Comparison of ENCODE assay signal across 16 cellular contexts in genomic region chr6:101700655-101701054, GRCh38.
A peak's percentile ranks its signal among the peaks of the same experiment; 100 is the strongest.
DNase-seq lines count a peak whose midpoint lies in the region; ATAC-seq, FAIRE-seq and TF ChIP-seq lines count a peak whose summit lies in the region.
"Had no signal": no experiment of that assay in that cellular context is flagged by ENCODE, and none has a peak within 500 bp of the region (broad histone marks: within the 10 kb centered on the region; RNA-seq: fewer than 3 reads in every experiment).

No MANE protein-coding gene starts in this region.

- 0 out of 2 replicates have a peak overlapping the region, but pooled peaks have one; percentile 0 for H2BK20ac ChIP-seq in IMR-90 (ENCODE audit: low read depth, low read length)
- H2BK20ac ChIP-seq in H1 (ENCODE audit: low read length), result no peak overlapping the region

- no peak overlapping the region for H3K4ac ChIP-seq in IMR-90 (ENCODE audit: low read depth, low read length)
- H3K4ac ChIP-seq in H1 (replicated peaks; ENCODE audit: insufficient read length, low read depth, low read length), result no peak overlapping the region

- H3K9me1 ChIP-seq in IMR-90 (ENCODE audit: insufficient read depth, low read length), result peaks cover 2% of the 10 kb centered on the region; the same call in 1 of the 2 replicates

- H3K23ac ChIP-seq in IMR-90 (ENCODE audit: low read depth, low read length) (no peak overlapping the region), H1 (ENCODE audit: insufficient read length) (no peak overlapping the region)

- H3K79me2 ChIP-seq in H1 (ENCODE audit: control insufficient read depth in 1 of 2, insufficient read depth in 2 of 2, low read length in 2 of 2), result no peaks in the 10 kb centered on the region

- H3K27me3 ChIP-seq in IMR-90 (ENCODE audit: control insufficient read depth, insufficient read depth, low read length) (no peaks in the 10 kb centered on the region), H1 (replicated peaks in 1 of 4; ENCODE audit: control insufficient read depth in 3 of 4, extremely low read depth in 1 of 4, insufficient read depth in 3 of 4, low read length in 3 of 4) (no peaks in the 10 kb centered on the region)
- H3K27me3 ChIP-seq: BE2C had no signal

- no peak overlapping the region for H2BK5ac ChIP-seq in IMR-90 (ENCODE audit: low read depth, low read length, poor library complexity, severe bottlenecking)
- no peak overlapping the region for H2BK5ac ChIP-seq in H1 (ENCODE audit: low read depth, low read length)

- intact Hi-C loops in IMR-90 (cut with micrococcal nuclease), result no loop called here
- intact Hi-C loops in cardiac septum (cut with DNase I), result no loop called here

- H2BK120ac ChIP-seq in IMR-90 (ENCODE audit: low read depth, low read length) (no peak overlapping the region), H1 (replicated peaks; ENCODE audit: low read depth, low read length) (no peak overlapping the region)

- no peak for TF ChIP-seq RAD21 in IMR-90 (IDR thresholded peaks at IDR 0.05; ENCODE audit: low read length)
- TF ChIP-seq RAD21 in H1 (IDR thresholded peaks at IDR 0.05 in 1 of 2, conservative IDR thresholded peaks at IDR 0.05 in 1 of 2; ENCODE audit: low read depth in 2 of 2, low read length in 2 of 2), result peak in 1 of 2 experiments; percentile 14; a peak in 1 of 4 replicates

- TF ChIP-seq CTCF in IMR-90 (conservative IDR thresholded peaks at IDR 0.05; ENCODE audit: low read depth, low read length), result no peak
- no peak for TF ChIP-seq CTCF in H1 (IDR thresholded peaks at IDR 0.05; ENCODE audit: control extremely low read depth in 1 of 3, insufficient read depth in 1 of 3, low read depth in 1 of 3, low read length in 3 of 3)

- FAIRE-seq in H1 (lab: Jason Lieb, UNC), result peak; percentile 65
- FAIRE-seq: A204.1, G401.6, GM12892, GM19239 had no signal

- TF ChIP-seq EP300 in H1 (IDR thresholded peaks at IDR 0.05; ENCODE audit: borderline replicate concordance in 1 of 2, low read depth in 2 of 2, low read length in 2 of 2), result no peak

- no peak overlapping the region for H3K9ac ChIP-seq in IMR-90 (ENCODE audit: low read depth, low read length)
- H3K9ac ChIP-seq in H1 (replicated peaks in 1 of 4; ENCODE audit: extremely low read depth in 1 of 4, low read depth in 3 of 4, low read length in 3 of 4), result no peak overlapping the region

- dilution Hi-C loops in IMR-90 (cut with HindIII; ENCODE audit: low sequenced_read_pairs, unreplicated experiment), result no loop called here

- no peak overlapping the region for H2AK9ac ChIP-seq in IMR-90 (replicated peaks; ENCODE audit: low read depth, low read length, poor library complexity)

- ATAC-seq in IMR-90 (ENCODE audit: low read depth), result no peak; the same call in 1 of the 2 replicates

- POLR2A ChIA-PET in IMR-90 (lab: Charles Lee; ENCODE audit: unreplicated experiment) (no interaction called here), H1 (lab: Charles Lee; ENCODE audit: partially characterized antibody) (no interaction called here)

- no peaks in the 10 kb centered on the region for H4K20me1 ChIP-seq in IMR-90 (ENCODE audit: insufficient read depth, low read length)
- H4K20me1 ChIP-seq in H1 (replicated peaks in 1 of 2; ENCODE audit: control insufficient read depth in 1 of 2, insufficient read depth in 2 of 2, low read length in 2 of 2), result no peaks in the 10 kb centered on the region

- H3K4me1 ChIP-seq in IMR-90 (ENCODE audit: control insufficient read depth, insufficient read depth, low read length) (peaks cover 3% of the 10 kb centered on the region; the same call in 1 of the 2 replicates), H1 (replicated peaks in 1 of 4; ENCODE audit: control insufficient read depth in 3 of 4, insufficient read depth in 4 of 4, low read length in 3 of 4) (peaks cover 0 to 6% (median 0%) of the 10 kb centered on the region in 4 experiments; a peak in 1 of 7 replicates)
- H3K4me1 ChIP-seq: BE2C had no signal

- in situ Hi-C loops in IMR-90 (cut with MboI; ENCODE audit: low sequenced_read_pairs), result no loop called here
- in situ Hi-C loops in ACHN (cut with HindIII; ENCODE audit: low pct_ligation_motif_present, low pct_unique_long_range_greater_than_20kb, low sequenced_read_pairs), result no loop called here

- H2BK12ac ChIP-seq in H1 (ENCODE audit: low read depth, low read length), result no peak overlapping the region

- H3K56ac ChIP-seq in IMR-90 (ENCODE audit: extremely low read depth, insufficient read depth, low read length), result no peak overlapping the region
- no peak overlapping the region for H3K56ac ChIP-seq in H1 (replicated peaks; ENCODE audit: insufficient read length, low read depth, low read length)

- no peak overlapping the region for H3K14ac ChIP-seq in IMR-90 (replicated peaks; ENCODE audit: low read depth, low read length)
- no peak overlapping the region for H3K14ac ChIP-seq in H1 (ENCODE audit: insufficient read length)

- H3K23me2 ChIP-seq in H1 (ENCODE audit: low read depth, low read length), result no peaks in the 10 kb centered on the region

- H4K5ac ChIP-seq in IMR-90 (ENCODE audit: low read depth, low read length) (peak overlapping the region; percentile 33; the same call in 1 of the 2 replicates), H1 (ENCODE audit: insufficient read length, low read depth, low read length) (no peak overlapping the region)

- H3K79me1 ChIP-seq in IMR-90 (ENCODE audit: low read depth in 1 of 2, low read length in 2 of 2) (no peaks in the 10 kb centered on the region), H1 (ENCODE audit: low read depth, low read length) (no peaks in the 10 kb centered on the region)

- H2AK5ac ChIP-seq in IMR-90 (ENCODE audit: low read depth, low read length) (no peak overlapping the region), H1 (ENCODE audit: low read depth, low read length) (no peak overlapping the region)

- no peak overlapping the region; the same call in 1 of the 2 replicates for H3K4me2 ChIP-seq in IMR-90 (ENCODE audit: low read depth, low read length)
- H3K4me2 ChIP-seq in H1 (ENCODE audit: insufficient read depth in 1 of 2, low read depth in 2 of 2, low read length in 2 of 2), result no peak overlapping the region; a peak in 1 of 4 replicates

- H3K4me3 ChIP-seq in IMR-90 (ENCODE audit: insufficient read depth, low read depth, low read length), result no peak overlapping the region
- H3K4me3 ChIP-seq in H1 (ENCODE audit: extremely low read depth in 1 of 4, insufficient read depth in 2 of 4, low read depth in 3 of 4, low read length in 4 of 4), result no peak overlapping the region

- H3K18ac ChIP-seq in IMR-90 (ENCODE audit: low read depth, low read length) (peak overlapping the region; percentile 20; the same call in 1 of the 2 replicates), H1 (ENCODE audit: extremely low read depth, low read length) (no peak overlapping the region)

- BruUV-seq in IMR-90 (replicated peaks; lab: Mats Ljungman, UMichigan), result no TSS peak

- DNase-seq in IMR-90 (no peak), H1 (ENCODE audit: low read depth in 1 of 2, low spot score in 2 of 2) (no peak), left kidney (ENCODE audit: low read depth, low spot score) (peak; percentile 1), cardiac septum (ENCODE audit: low spot score) (no peak), SK-N-DZ (ENCODE audit: low spot score) (no peak), NCI-H1105 treated with DMSO at 0.1 percent for 48 hours (lab: John Stamatoyannopoulos, UW) (no peak), ACHN (no peak)
- DNase-seq: BE2C; CD4-positive, alpha-beta memory T cell; DMS79; H7 had no signal

- H2BK15ac ChIP-seq in IMR-90 (ENCODE audit: low read depth, low read length) (no peak overlapping the region), H1 (ENCODE audit: low read length) (no peak overlapping the region)

- TF ChIP-seq POLR2A in IMR-90 (IDR thresholded peaks at IDR 0.05; ENCODE audit: low read depth, low read length) (no peak), H1 (IDR thresholded peaks at IDR 0.05; ENCODE audit: control extremely low read depth in 1 of 2, low read depth in 2 of 2, low read length in 2 of 2) (no peak)

- 73% methylated on average over 2 of the region's 3 CpGs; no CpG with 5 or more reads in 1 of the 2 experiments for WGBS in IMR-90 (ENCODE audit: extremely low coverage in 2 of 2, insufficient read length in 1 of 2), 2 experiments
- WGBS in H1 (ENCODE audit: extremely low coverage in 1 of 2, insufficient coverage in 1 of 2, insufficient read length in 1 of 2, insufficient replicate concordance in 2 of 2, low coverage in 1 of 2, low lambda C conversion rate in 2 of 2, missing lambda C conversion rate in 1 of 2), 2 experiments, result 69% methylated on average over 3 of the region's 3 CpGs; no CpG with 5 or more reads in 1 of the 2 experiments

- H2AFZ ChIP-seq in IMR-90 (replicated peaks; ENCODE audit: low read length, poor library complexity) (no peak overlapping the region), H1 (ENCODE audit: low read length) (no peak overlapping the region; the same call in 1 of the 2 replicates)

- CTCF ChIA-PET in IMR-90 (lab: Yijun Ruan, JAX), result interaction anchor here (1.0 kb wide), 1 partner anchor 16 kb away, joined by 3 read pairs; no protein-coding TSS in a partner anchor
- CTCF ChIA-PET in H1 (lab: Charles Lee; ENCODE audit: partially characterized antibody), result interaction anchor here (0.8 kb wide), 1 partner anchor 77 kb away, joined by 4 read pairs; no protein-coding TSS in a partner anchor

- H4K91ac ChIP-seq in IMR-90 (ENCODE audit: insufficient read depth, low read depth, low read length) (no peak overlapping the region), H1 (replicated peaks; ENCODE audit: insufficient read length, low read length) (no peak overlapping the region)

- no peaks in the 10 kb centered on the region for H3K36me3 ChIP-seq in IMR-90 (ENCODE audit: control insufficient read depth, insufficient read depth, low read length)
- H3K36me3 ChIP-seq in H1 (ENCODE audit: control insufficient read depth in 2 of 4, insufficient read depth in 4 of 4, low read length in 3 of 4), result no peaks in the 10 kb centered on the region
- H3K36me3 ChIP-seq: BE2C had no signal

- no peak overlapping the region for H4K8ac ChIP-seq in IMR-90 (ENCODE audit: low read depth in 2 of 2, low read length in 2 of 2)
- no peak overlapping the region for H4K8ac ChIP-seq in H1 (ENCODE audit: extremely low read depth, insufficient read depth, low read length)

- H3K27ac ChIP-seq in IMR-90 (ENCODE audit: insufficient read depth, low read length) (no peak overlapping the region), H1 (ENCODE audit: low read depth, low read length) (no peak overlapping the region)
- H3K27ac ChIP-seq: C4-2B had no signal

- H3K9me3 ChIP-seq in IMR-90 (ENCODE audit: control insufficient read depth, insufficient read depth, low read length) (no peaks in the 10 kb centered on the region), H1 (ENCODE audit: insufficient read depth in 2 of 2, low read depth in 1 of 2, low read length in 1 of 2) (no peaks in the 10 kb centered on the region)
- H3K9me3 ChIP-seq: BE2C had no signal

TF ChIP-seq in IMR-90, 13 proteins besides CTCF, POLR2A, EP300 and RAD21 (continues in another document):
- TF ChIP-seq CEBPB (IDR thresholded peaks at IDR 0.05; ENCODE audit: low read depth, low read length), result no peak
- TF ChIP-seq FOS (IDR thresholded peaks at IDR 0.05; ENCODE audit: low read depth, low read length), result no peak

TF ChIP-seq in H1, 55 proteins besides CTCF, POLR2A, EP300 and RAD21 (continues in another document):
- no peak for TF ChIP-seq JUND (IDR thresholded peaks at IDR 0.05; ENCODE audit: low read length)
- TF ChIP-seq CTBP2 (IDR thresholded peaks at IDR 0.05; ENCODE audit: borderline replicate concordance, insufficient read depth, insufficient read length, low read length), result no peak
- TF ChIP-seq FOSL1 (IDR thresholded peaks at IDR 0.05; ENCODE audit: insufficient read depth, low read depth, low read length), result no peak
